Comparison of ENCODE assay signal across 10 cellular contexts in the genomic region with DNA sequence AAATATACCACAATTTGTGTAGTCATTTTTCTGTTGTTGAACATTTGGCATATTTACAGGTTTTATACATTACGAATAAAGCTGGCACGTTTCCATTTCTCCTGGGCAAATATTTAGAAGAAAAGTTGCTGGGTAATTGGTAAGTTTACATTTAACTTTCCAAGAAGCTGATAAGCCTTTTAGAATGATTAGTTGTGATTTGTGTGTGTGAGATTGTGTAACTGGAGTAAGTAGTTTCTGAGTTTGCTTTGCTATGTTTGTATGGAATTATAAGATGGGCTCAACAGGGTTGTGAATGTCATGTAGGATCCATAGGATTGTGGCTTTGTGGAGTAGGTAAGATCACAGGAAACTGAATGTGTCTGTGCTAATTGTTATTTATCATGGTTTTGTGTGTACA. TPM values are rescaled to one million over a fixed set of nuclear protein-coding genes. Genes with fewer than 3 reads are reported as not detected.
DNase-seq lines count a peak whose midpoint lies in the region; ATAC-seq and TF ChIP-seq lines count a peak whose summit lies in the region.
"Had no signal": no experiment of that assay in that cellular context is flagged by ENCODE, and none has a peak within 500 bp of the region (broad histone marks: within the 10 kb centered on the region; RNA-seq: fewer than 3 reads in every experiment).

No MANE protein-coding gene starts in this region.

- TF ChIP-seq POLR2A in IMR-90 (IDR thresholded peaks at IDR 0.05; ENCODE audit: low read depth, low read length): no peak
- TF ChIP-seq POLR2A in breast epithelium (IDR thresholded peaks at IDR 0.05): no peak
- TF ChIP-seq POLR2A in spleen (IDR thresholded peaks at IDR 0.05): no peak

- no peak overlapping the region for H3K14ac ChIP-seq in IMR-90 (replicated peaks; ENCODE audit: low read depth, low read length)

- no TSS peak for BruUV-seq in IMR-90 (replicated peaks; lab: Mats Ljungman, UMichigan)

- in situ Hi-C loops in IMR-90 (cut with MboI; ENCODE audit: low sequenced_read_pairs): no loop called here

- intact Hi-C loops in IMR-90 (cut with micrococcal nuclease) (loop anchor here (2.0 kb wide), 1 partner anchor 92 kb away; a partner anchor contains a TSS), breast epithelium (cut with DNase I; ENCODE audit: low total_unique reads) (no loop called here), spleen (cut with DNase I; ENCODE audit: low total_unique reads) (loop anchor here (5.0 kb wide), 1 partner anchor 47 kb away; a partner anchor contains a TSS)

- H2AK9ac ChIP-seq in IMR-90 (replicated peaks; ENCODE audit: low read depth, low read length, poor library complexity): no peak overlapping the region

- H3K4me1 ChIP-seq in BLaER1 treated with 17β-estradiol and CSF1 and Interleukin-3, amounts not matched to agents 10 nM and 100 nM: peaks cover 15 to 25% (median 23%) of the 10 kb centered on the region in 10 experiments; a peak in 19 of 20 replicates
- peaks cover 2% of the 10 kb centered on the region; the same call in 1 of the 2 replicates for H3K4me1 ChIP-seq in IMR-90 (ENCODE audit: control insufficient read depth, insufficient read depth, low read length)
- no peaks in the 10 kb centered on the region for H3K4me1 ChIP-seq in breast epithelium
- H3K4me1 ChIP-seq in muscle layer of duodenum (ENCODE audit: control insufficient read depth in 1 of 2, insufficient read depth in 2 of 2, low read length in 2 of 2): peaks cover 3 to 20% of the 10 kb centered on the region in 2 donors
- H3K4me1 ChIP-seq in spleen: peaks cover 8 to 32% (median 27%) of the 10 kb centered on the region in 6 donors

- no peak overlapping the region for H3K4ac ChIP-seq in IMR-90 (ENCODE audit: low read depth, low read length)

- H2BK15ac ChIP-seq in IMR-90 (ENCODE audit: low read depth, low read length): no peak overlapping the region

- no CpG with 5 or more reads among the region's 2 CpGs for WGBS in IMR-90 (ENCODE audit: extremely low coverage in 2 of 2, insufficient read length in 1 of 2), 2 experiments
- 86 to 92% (median 91%) methylated on average over 2 of the region's 2 CpGs for WGBS in spleen, 5 donors

- H2AK5ac ChIP-seq in IMR-90 (ENCODE audit: low read depth, low read length): no peak overlapping the region

- POLR2A ChIA-PET in IMR-90 (lab: Charles Lee; ENCODE audit: unreplicated experiment): no interaction called here

- no peak overlapping the region for H4K91ac ChIP-seq in IMR-90 (ENCODE audit: insufficient read depth, low read depth, low read length)

- H3K27ac ChIP-seq in BLaER1 treated with 17β-estradiol and CSF1 and Interleukin-3, amounts not matched to agents 10 nM and 100 nM: no peak overlapping the region; a peak in 1 of 22 replicates
- H3K27ac ChIP-seq in IMR-90 (ENCODE audit: insufficient read depth, low read length) (no peak overlapping the region), breast epithelium (no peak overlapping the region), muscle layer of duodenum (ENCODE audit: low read length) (no peak overlapping the region), spleen (no peak overlapping the region)
- H3K27ac ChIP-seq: RWPE1 had no signal

- TF ChIP-seq RAD21 in IMR-90 (IDR thresholded peaks at IDR 0.05; ENCODE audit: low read length): no peak

- H4K5ac ChIP-seq in IMR-90 (ENCODE audit: low read depth, low read length): no peak overlapping the region

- no peak overlapping the region for H3K18ac ChIP-seq in IMR-90 (ENCODE audit: low read depth, low read length)

- TF ChIP-seq CTCF in IMR-90 (conservative IDR thresholded peaks at IDR 0.05; ENCODE audit: low read depth, low read length) (no peak), breast epithelium (IDR thresholded peaks at IDR 0.05) (no peak), spleen (IDR thresholded peaks at IDR 0.05 in 8 of 11, conservative IDR thresholded peaks at IDR 0.05 in 3 of 11) (no peak)

- DNase-seq in IMR-90: no peak
- DNase-seq in breast epithelium (ENCODE audit: low spot score in 2 of 2): no peak
- DNase-seq in NOMO-1 treated with DMSO at 0.1 percent for 48 hours (lab: John Stamatoyannopoulos, UW; ENCODE audit: unreplicated experiment): no peak
- no peak for DNase-seq in spleen
- no peak for DNase-seq in AG20443 (ENCODE audit: low spot score)
- DNase-seq: stimulated activated naive CD4-positive, alpha-beta T cell had no signal

- H3K36me3 ChIP-seq in BLaER1 treated with 17β-estradiol and CSF1 and Interleukin-3, amounts not matched to agents 10 nM and 100 nM: peaks cover 57 to 76% (median 70%) of the 10 kb centered on the region in 11 experiments
- H3K36me3 ChIP-seq in IMR-90 (ENCODE audit: control insufficient read depth, insufficient read depth, low read length): peaks cover 22% of the 10 kb centered on the region
- no peaks in the 10 kb centered on the region for H3K36me3 ChIP-seq in breast epithelium
- H3K36me3 ChIP-seq in muscle layer of duodenum (ENCODE audit: control insufficient read depth in 1 of 2, insufficient read depth in 2 of 2, low read length in 2 of 2): peaks cover 18 to 43% of the 10 kb centered on the region in 2 donors
- H3K36me3 ChIP-seq in spleen: peaks cover 7 to 69% (median 44%) of the 10 kb centered on the region in 6 donors

- peaks cover 16 to 28% of the 10 kb centered on the region in 2 experiments for H3K79me1 ChIP-seq in IMR-90 (ENCODE audit: low read depth in 1 of 2, low read length in 2 of 2)

- H2AFZ ChIP-seq in IMR-90 (replicated peaks; ENCODE audit: low read length, poor library complexity): no peak overlapping the region

- dilution Hi-C loops in IMR-90 (cut with HindIII; ENCODE audit: low sequenced_read_pairs, unreplicated experiment): no loop called here

- H3K9me3 ChIP-seq in BLaER1 treated with 17β-estradiol and CSF1 and Interleukin-3, amounts not matched to agents 10 nM and 100 nM (replicated peaks in 1 of 11): peaks cover 53 to 80% (median 67%) of the 10 kb centered on the region in 11 experiments
- H3K9me3 ChIP-seq in IMR-90 (ENCODE audit: control insufficient read depth, insufficient read depth, low read length) (peaks cover 12% of the 10 kb centered on the region), breast epithelium (peaks cover 15 to 40% of the 10 kb centered on the region in 2 donors), muscle layer of duodenum (ENCODE audit: control insufficient read depth in 1 of 2, low read length in 2 of 2) (peaks cover 5 to 16% of the 10 kb centered on the region in 2 donors), spleen (peaks cover 0 to 65% (median 54%) of the 10 kb centered on the region in 8 donors)

- H3K4me3 ChIP-seq in BLaER1 treated with 17β-estradiol and CSF1 and Interleukin-3, amounts not matched to agents 10 nM and 100 nM: peak overlapping the region; percentile 75 to 91 (median 82); a peak in 16 of 20 replicates
- H3K4me3 ChIP-seq in IMR-90 (ENCODE audit: insufficient read depth, low read depth, low read length) (no peak overlapping the region), breast epithelium (peak overlapping the region in 2 of 3 donors; percentile 86 to 96), muscle layer of duodenum (ENCODE audit: low read depth in 1 of 2, low read length in 2 of 2) (peak overlapping the region; percentile 91 to 96), spleen (peak overlapping the region in 2 of 8 donors; percentile 78 to 81)

- ATAC-seq in IMR-90 (ENCODE audit: low read depth) (no peak), GM21825 (IDR thresholded peaks at IDR 0.05; ENCODE audit: unreplicated experiment) (no peak)

- peak overlapping the region; percentile 84 to 99 (median 92) for H3K4me2 ChIP-seq in BLaER1 treated with 17β-estradiol and CSF1 and Interleukin-3, amounts not matched to agents 10 nM and 100 nM
- peak overlapping the region; percentile 68 for H3K4me2 ChIP-seq in IMR-90 (ENCODE audit: low read depth, low read length)

- no peak overlapping the region for H3K56ac ChIP-seq in IMR-90 (ENCODE audit: extremely low read depth, insufficient read depth, low read length)

- H2BK120ac ChIP-seq in IMR-90 (ENCODE audit: low read depth, low read length): no peak overlapping the region

- CTCF ChIA-PET in IMR-90 (lab: Yijun Ruan, JAX): interaction anchor here (0.6 kb wide), 1 partner anchor 59 kb away, joined by 7 read pairs; no protein-coding TSS in a partner anchor

- H3K9me1 ChIP-seq in IMR-90 (ENCODE audit: insufficient read depth, low read length): no peaks in the 10 kb centered on the region

- H4K20me1 ChIP-seq in BLaER1 treated with 17β-estradiol and CSF1 and Interleukin-3, amounts not matched to agents 10 nM and 100 nM: peaks cover 0 to 8% (median 0%) of the 10 kb centered on the region in 11 experiments; a peak in 2 of 22 replicates
- H4K20me1 ChIP-seq in IMR-90 (ENCODE audit: insufficient read depth, low read length): no peaks in the 10 kb centered on the region

- peak overlapping the region in 3 of 11 experiments; percentile 92 to 96 (median 96); a peak in 4 of 22 replicates for H3K9ac ChIP-seq in BLaER1 treated with 17β-estradiol and CSF1 and Interleukin-3, amounts not matched to agents 10 nM and 100 nM
- H3K9ac ChIP-seq in IMR-90 (ENCODE audit: low read depth, low read length): no peak overlapping the region

- H3K23ac ChIP-seq in IMR-90 (ENCODE audit: low read depth, low read length): no peak overlapping the region

- no peak overlapping the region for H4K8ac ChIP-seq in IMR-90 (ENCODE audit: low read depth in 2 of 2, low read length in 2 of 2)

- H2BK20ac ChIP-seq in IMR-90 (ENCODE audit: low read depth, low read length): no peak overlapping the region

- no peak overlapping the region for H2BK5ac ChIP-seq in IMR-90 (ENCODE audit: low read depth, low read length, poor library complexity, severe bottlenecking)

- no peaks in the 10 kb centered on the region for H3K27me3 ChIP-seq in BLaER1 treated with 17β-estradiol and CSF1 and Interleukin-3, amounts not matched to agents 10 nM and 100 nM
- H3K27me3 ChIP-seq in IMR-90 (ENCODE audit: control insufficient read depth, insufficient read depth, low read length): no peaks in the 10 kb centered on the region
- H3K27me3 ChIP-seq in breast epithelium: no peaks in the 10 kb centered on the region
- no peaks in the 10 kb centered on the region for H3K27me3 ChIP-seq in muscle layer of duodenum (ENCODE audit: low read depth, low read length)
- no peaks in the 10 kb centered on the region for H3K27me3 ChIP-seq in spleen (replicated peaks in 1 of 7)

RNA-seq across cellular contexts. Expression of a gene that starts 1.7 kb away (rescaled TPM):
- total RNA-seq in IMR-90 (2012; rRNA removed) (6.8 and 8.6 TPM in 2 replicates), breast epithelium (10 to 100 TPM in 2 of 3 donors, 1 to 10 TPM in 1; 8.2 to 20.3 (median 14.7) TPM), spleen (10 to 100 TPM; 10.1 to 19.4 (median 14.2) TPM)
- polyA plus RNA-seq in IMR-90 (2012; rRNA removed) (2.4 and 2.7 TPM in 2 replicates), spleen (1 to 10 TPM; 7.7 to 9.9 (median 8.0) TPM)
- polyA plus RNA-seq in IMR-90 (2012; cell fraction: cytosol; rRNA removed): 0.44 and 1.0 TPM in 2 replicates
- polyA plus RNA-seq in IMR-90 (2012; cell fraction: nucleus; rRNA removed; ENCODE audit: low replicate concordance): 3.1 and 7.6 TPM in 2 replicates

RNA-seq across cellular contexts. Expression of a gene that starts 30.4 kb away (rescaled TPM):
- 1.9 and 4.5 TPM in 2 replicates for total RNA-seq in IMR-90 (2012; rRNA removed)
- 0.59 and 0.80 TPM in 2 replicates for polyA plus RNA-seq in IMR-90 (2012; rRNA removed)
- 0.30 and 0.46 TPM in 2 replicates for polyA plus RNA-seq in IMR-90 (2012; cell fraction: cytosol; rRNA removed)
- polyA plus RNA-seq in IMR-90 (2012; cell fraction: nucleus; rRNA removed; ENCODE audit: low replicate concordance): 1.1 and 3.6 TPM in 2 replicates
- 10 to 100 TPM in 1 of 3 donors, 1 to 10 TPM in 2; 2.6 to 13.0 (median 6.6) TPM for total RNA-seq in breast epithelium
- total RNA-seq in spleen: 10 to 100 TPM in 1 of 7 donors, 1 to 10 TPM in 6; 7.2 to 13.3 (median 8.8) TPM
- polyA plus RNA-seq in spleen: 1 to 10 TPM; 2.1 to 2.6 (median 2.6) TPM

RNA-seq across cellular contexts. Expression of a gene that starts 46.7 kb away (rescaled TPM):
- total RNA-seq in IMR-90 (2012; rRNA removed) (11.3 and 15.0 TPM in 2 replicates), breast epithelium (10 to 100 TPM in 2 of 3 donors, 1 to 10 TPM in 1; 9.1 to 35.6 (median 22.0) TPM), spleen (10 to 100 TPM in 5 of 7 donors, 1 to 10 TPM in 2; 8.7 to 14.8 (median 12.4) TPM)
- polyA plus RNA-seq in IMR-90 (2012; rRNA removed) (2.5 and 4.0 TPM in 2 replicates), spleen (1 to 10 TPM; 2.9 to 5.4 (median 3.7) TPM)
- polyA plus RNA-seq in IMR-90 (2012; cell fraction: cytosol; rRNA removed): 0.55 and 0.84 TPM in 2 replicates
- 3.2 and 4.7 TPM in 2 replicates for polyA plus RNA-seq in IMR-90 (2012; cell fraction: nucleus; rRNA removed; ENCODE audit: low replicate concordance)
